1 cellular context compared by ENCODE assay signal in genomic region chr14:24252289-24253124, GRCh38.
TF ChIP-seq lines count a peak whose summit lies in the region.

No MANE protein-coding gene starts in this region.

TF ChIP-seq in HepG2, 621 proteins besides CTCF, POLR2A, EP300 and RAD21 (continued from another document and continues in another):
- TF ChIP-seq HIC2 (CRISPR knock-in tag; IDR thresholded peaks at IDR 0.05; ENCODE audit: low read depth) (peak; percentile 64), YY1 (IDR thresholded peaks at IDR 0.05; ENCODE audit: insufficient read depth, insufficient replicate concordance, low read depth, low read length) (peak; percentile 68), ZNF280B (CRISPR knock-in tag; IDR thresholded peaks at IDR 0.05; ENCODE audit: borderline replicate concordance) (peak; percentile 50), NFAT5 (CRISPR knock-in tag; IDR thresholded peaks at IDR 0.05) (no peak), HDAC6 (IDR thresholded peaks at IDR 0.05; ENCODE audit: low read depth, low read length) (no peak), JUND (CRISPR knock-in tag; IDR thresholded peaks at IDR 0.05) (no peak), ZNF644 (CRISPR knock-in tag; IDR thresholded peaks at IDR 0.05; ENCODE audit: low read depth) (peak; percentile 81), BCL6 (CRISPR knock-in tag; IDR thresholded peaks at IDR 0.05) (no peak), PAXIP1 (CRISPR knock-in tag; conservative IDR thresholded peaks at IDR 0.05) (peak; percentile 94), RNF219 (CRISPR knock-in tag; IDR thresholded peaks at IDR 0.05) (no peak), ZNF414 (CRISPR knock-in tag; IDR thresholded peaks at IDR 0.05) (no peak), ZNF75D (CRISPR knock-in tag; IDR thresholded peaks at IDR 0.05; ENCODE audit: borderline replicate concordance) (no peak), ARHGAP35 (CRISPR knock-in tag; IDR thresholded peaks at IDR 0.05; ENCODE audit: borderline replicate concordance) (peak; percentile 78; the same call in 1 of the 2 replicates), ZNF3 (CRISPR knock-in tag; IDR thresholded peaks at IDR 0.05) (no peak), ZNF761 (CRISPR knock-in tag; conservative IDR thresholded peaks at IDR 0.05) (no peak), ZNF710 (CRISPR knock-in tag; IDR thresholded peaks at IDR 0.05; ENCODE audit: borderline replicate concordance) (peak; percentile 40; the same call in 1 of the 2 replicates), RERE (CRISPR knock-in tag; IDR thresholded peaks at IDR 0.05; ENCODE audit: low read depth) (peak; percentile 65; the same call in 1 of the 2 replicates), HOXA3 (CRISPR knock-in tag; IDR thresholded peaks at IDR 0.05) (peak; percentile 82), NAIF1 (CRISPR knock-in tag; IDR thresholded peaks at IDR 0.05; ENCODE audit: borderline replicate concordance) (no peak), PHF5A (CRISPR knock-in tag; IDR thresholded peaks at IDR 0.05; ENCODE audit: low read depth, unreplicated experiment) (no peak), SNAI1 (CRISPR knock-in tag; IDR thresholded peaks at IDR 0.05; ENCODE audit: borderline replicate concordance) (no peak), KLF15 (CRISPR knock-in tag; IDR thresholded peaks at IDR 0.05; ENCODE audit: borderline replicate concordance) (no peak), FUBP1 (CRISPR knock-in tag; IDR thresholded peaks at IDR 0.05; ENCODE audit: borderline replicate concordance) (no peak)
